Comparison of ENCODE assay signal across 18 cellular contexts in genomic region chr5:112025729-112026128, GRCh38.
DNase-seq lines count a peak whose midpoint lies in the region; ATAC-seq and TF ChIP-seq lines count a peak whose summit lies in the region.
"Had no signal": no experiment of that assay in that cellular context is flagged by ENCODE, and none has a peak within 500 bp of the region (broad histone marks: within the 10 kb centered on the region; RNA-seq: fewer than 3 reads in every experiment).

No MANE protein-coding gene starts in this region.

- TF ChIP-seq CTCF in osteocyte (IDR thresholded peaks at IDR 0.05): no peak

- peaks cover 5% of the 10 kb centered on the region for H3K4me1 Mint-ChIP-seq in osteocyte (ENCODE audit: unreplicated experiment)
- no peaks in the 10 kb centered on the region for H3K4me1 Mint-ChIP-seq in activated CD8-positive, alpha-beta T cell treated with anti-CD3 and anti-CD28 coated beads, Interleukin-2, amount 10 ng/mL, durations not matched to agents 7 days and 5 days (ENCODE audit: low read depth)
- H3K4me1 Mint-ChIP-seq: activated naive CD4-positive, alpha-beta T cell treated with anti-CD3 and anti-CD28 coated beads, Interleukin-2, amount 10 ng/mL, durations not matched to agents 7 days and 5 days; CD14-positive monocyte had no signal

- H3K27me3 Mint-ChIP-seq in osteocyte (ENCODE audit: unreplicated experiment): no peaks in the 10 kb centered on the region
- no peaks in the 10 kb centered on the region for H3K27me3 Mint-ChIP-seq in activated CD8-positive, alpha-beta T cell treated with anti-CD3 and anti-CD28 coated beads, Interleukin-2, amount 10 ng/mL, durations not matched to agents 7 days and 5 days (ENCODE audit: low read depth)
- H3K27me3 Mint-ChIP-seq: activated CD8-positive, alpha-beta T cell treated with anti-CD3 and anti-CD28 coated beads for 36 hours; activated naive CD4-positive, alpha-beta T cell treated with anti-CD3 and anti-CD28 coated beads, Interleukin-2, amount 10 ng/mL, durations not matched to agents 7 days and 5 days had no signal

- no peak overlapping the region for H3K4me3 Mint-ChIP-seq in osteocyte (ENCODE audit: unreplicated experiment)
- H3K4me3 Mint-ChIP-seq in activated CD8-positive, alpha-beta T cell treated with anti-CD3 and anti-CD28 coated beads, Interleukin-2, amount 10 ng/mL, durations not matched to agents 7 days and 5 days: no peak overlapping the region
- H3K4me3 Mint-ChIP-seq: activated CD8-positive, alpha-beta T cell treated with anti-CD3 and anti-CD28 coated beads for 36 hours; activated naive CD4-positive, alpha-beta T cell treated with anti-CD3 and anti-CD28 coated beads, Interleukin-2, amount 10 ng/mL, durations not matched to agents 7 days and 5 days; CD14-positive monocyte; mesothelial cell of epicardium had no signal

- peak overlapping the region; percentile 11 for H3K27ac Mint-ChIP-seq in osteocyte (ENCODE audit: unreplicated experiment)
- H3K27ac Mint-ChIP-seq in activated CD8-positive, alpha-beta T cell treated with anti-CD3 and anti-CD28 coated beads, Interleukin-2, amount 10 ng/mL, durations not matched to agents 7 days and 5 days: no peak overlapping the region
- H3K27ac Mint-ChIP-seq: activated CD8-positive, alpha-beta T cell treated with anti-CD3 and anti-CD28 coated beads for 36 hours; activated naive CD4-positive, alpha-beta T cell treated with anti-CD3 and anti-CD28 coated beads, Interleukin-2, amount 10 ng/mL, durations not matched to agents 7 days and 5 days; mesothelial cell of epicardium had no signal

- H3K9ac ChIP-seq in GM23248: no peak overlapping the region

- WGBS in GM23248 (ENCODE audit: low coverage in 1 of 2, low lambda C conversion rate in 2 of 2, missing lambda C conversion rate in 2 of 2), 2 experiments: 0% methylated on average over 1 of the region's 1 CpG

- H3K4me3 ChIP-seq in GM23248: no peak overlapping the region
- H3K4me3 ChIP-seq: gastrocnemius medialis, SJSA1, smooth muscle cell had no signal

- DNase-seq in osteocyte (ENCODE audit: extremely low spot score, unreplicated experiment): no peak
- DNase-seq in activated CD8-positive, alpha-beta T cell treated with anti-CD3 and anti-CD28 coated beads, Interleukin-2, amount 10 ng/mL, durations not matched to agents 7 days and 5 days: no peak
- no peak for DNase-seq in stimulated activated CD4-positive, alpha-beta T cell treated with anti-CD3 and anti-CD28 coated beads, Interleukin-1b, Interleukin-23, amount 100 ng/mL, for 48 hours
- DNase-seq in GM23248: no peak
- DNase-seq: activated CD8-positive, alpha-beta T cell treated with anti-CD3 and anti-CD28 coated beads for 36 hours; activated naive CD4-positive, alpha-beta T cell treated with anti-CD3 and anti-CD28 coated beads, Interleukin-2, amount 10 ng/mL, durations not matched to agents 7 days and 5 days; DMS79 treated with DMSO at 0.1 percent for 48 hours; gastrocnemius medialis; NCI-H2029; NK-92 treated with Interleukin-12 subunit alpha and Interleukin-12 subunit beta, amount 100 ng/mL, for 24 hours had no signal

- no peaks in the 10 kb centered on the region for H4K20me1 ChIP-seq in GM23248 (ENCODE audit: insufficient read depth)

- H3K27ac ChIP-seq in GM23248: no peak overlapping the region
- H3K27ac ChIP-seq: gastrocnemius medialis, HL-60, SJSA1 had no signal

- ATAC-seq in GM19397 (IDR thresholded peaks at IDR 0.05; ENCODE audit: unreplicated experiment) (peak; percentile 84), HG02759 (IDR thresholded peaks at IDR 0.05; ENCODE audit: unreplicated experiment) (peak; percentile 75), HG03342 (IDR thresholded peaks at IDR 0.05; ENCODE audit: unreplicated experiment) (peak; percentile 68)
- ATAC-seq in activated CD8-positive, alpha-beta T cell treated with anti-CD3 and anti-CD28 coated beads, Interleukin-2, amount 10 ng/mL, durations not matched to agents 7 days and 5 days: no peak
- ATAC-seq: activated CD8-positive, alpha-beta T cell treated with anti-CD3 and anti-CD28 coated beads for 36 hours; gastrocnemius medialis had no signal

- no peaks in the 10 kb centered on the region for H3K79me2 ChIP-seq in GM23248 (ENCODE audit: insufficient read depth)

- H3K4me2 ChIP-seq in GM23248 (ENCODE audit: unreplicated experiment): no peak overlapping the region
- H3K4me2 ChIP-seq: smooth muscle cell had no signal

- POLR2A ChIA-PET in activated CD8-positive, alpha-beta T cell treated with anti-CD3 and anti-CD28 coated beads, Interleukin-2, amount 10 ng/mL, durations not matched to agents 7 days and 5 days (lab: Charles Lee): no interaction called here

- peaks cover 3% of the 10 kb centered on the region for H3K9me3 ChIP-seq in GM23248 (ENCODE audit: low read depth)
- H3K9me3 ChIP-seq: gastrocnemius medialis, SJSA1 had no signal

- H3K9me3 Mint-ChIP-seq in osteocyte (ENCODE audit: unreplicated experiment): peaks cover 3% of the 10 kb centered on the region
- peaks cover 8% of the 10 kb centered on the region for H3K9me3 Mint-ChIP-seq in activated CD8-positive, alpha-beta T cell treated with anti-CD3 and anti-CD28 coated beads, Interleukin-2, amount 10 ng/mL, durations not matched to agents 7 days and 5 days (ENCODE audit: insufficient read depth)
- H3K9me3 Mint-ChIP-seq: activated CD8-positive, alpha-beta T cell treated with anti-CD3 and anti-CD28 coated beads for 36 hours; activated naive CD4-positive, alpha-beta T cell treated with anti-CD3 and anti-CD28 coated beads, Interleukin-2, amount 10 ng/mL, durations not matched to agents 7 days and 5 days had no signal

- H3K9me2 ChIP-seq in GM23248 (ENCODE audit: insufficient read depth): no peaks in the 10 kb centered on the region

- 0 out of 2 replicates have a peak, but pooled peaks cover 7% of the 10 kb centered on the region for H3F3A ChIP-seq in GM23248 (ENCODE audit: insufficient read depth)

- H3K36me3 ChIP-seq in GM23248 (ENCODE audit: low read depth): 0 out of 2 replicates have a peak, but pooled peaks cover 4% of the 10 kb centered on the region
- H3K36me3 ChIP-seq: gastrocnemius medialis, SJSA1 had no signal

- H2AFZ ChIP-seq in GM23248: no peak overlapping the region

- peaks cover 4% of the 10 kb centered on the region for H3K36me3 Mint-ChIP-seq in osteocyte (ENCODE audit: unreplicated experiment)
- no peaks in the 10 kb centered on the region for H3K36me3 Mint-ChIP-seq in activated CD8-positive, alpha-beta T cell treated with anti-CD3 and anti-CD28 coated beads, Interleukin-2, amount 10 ng/mL, durations not matched to agents 7 days and 5 days (ENCODE audit: low read depth)
- H3K36me3 Mint-ChIP-seq: activated naive CD4-positive, alpha-beta T cell treated with anti-CD3 and anti-CD28 coated beads, Interleukin-2, amount 10 ng/mL, durations not matched to agents 7 days and 5 days; CD14-positive monocyte; mesothelial cell of epicardium had no signal

- no peaks in the 10 kb centered on the region for H3K27me3 ChIP-seq in GM23248 (replicated peaks; ENCODE audit: insufficient read depth)
- H3K27me3 ChIP-seq: gastrocnemius medialis, SJSA1 had no signal

- in situ Hi-C loops in GM23248 (cut with MboI): no loop called here

- peaks cover 12% of the 10 kb centered on the region for H3K4me1 ChIP-seq in GM23248 (ENCODE audit: insufficient read depth)
- H3K4me1 ChIP-seq: gastrocnemius medialis, SJSA1 had no signal

- CTCF ChIA-PET in activated CD8-positive, alpha-beta T cell treated with anti-CD3 and anti-CD28 coated beads, Interleukin-2, amount 10 ng/mL, durations not matched to agents 7 days and 5 days (lab: Charles Lee): no interaction called here
